In the genomic region with DNA sequence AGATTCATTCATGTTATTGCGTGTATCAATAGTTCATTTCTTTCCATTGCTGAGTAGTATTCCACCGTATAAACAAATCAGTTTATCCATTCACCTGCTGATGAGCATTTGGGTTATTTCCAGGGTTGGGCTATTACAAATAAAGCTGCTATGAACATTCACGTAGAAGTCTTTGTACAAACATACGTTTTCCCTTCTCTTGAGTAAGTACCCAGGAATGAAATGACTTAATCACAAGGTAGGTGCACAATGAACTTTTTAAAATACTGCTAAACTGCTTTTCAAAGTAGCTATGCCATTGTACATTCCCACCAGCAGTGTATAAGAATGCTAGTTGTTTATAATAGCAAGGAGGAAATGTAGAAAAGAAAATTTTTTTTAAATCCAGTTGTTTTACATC, we compare ENCODE assay signal across 3 cellular contexts.
TF ChIP-seq lines count a peak whose summit lies in the region.

No MANE protein-coding gene starts in this region.

TF ChIP-seq in A549, 52 proteins besides CTCF, POLR2A, EP300 and RAD21:
- TF ChIP-seq POLR2AphosphoS2 (conservative IDR thresholded peaks at IDR 0.05; ENCODE audit: low read length): no peak
- TF ChIP-seq TP53 (CRISPR knock-in tag; IDR thresholded peaks at IDR 0.05): no peak
- no peak for TF ChIP-seq RARB (CRISPR knock-in tag; IDR thresholded peaks at IDR 0.05)
- no peak for TF ChIP-seq GATA3 (IDR thresholded peaks at IDR 0.05; ENCODE audit: borderline replicate concordance)
- TF ChIP-seq CHD2 (IDR thresholded peaks at IDR 0.05; ENCODE audit: low read length, partially characterized antibody): no peak
- no peak for TF ChIP-seq JUN (IDR thresholded peaks at IDR 0.05)
- TF ChIP-seq CHD4 (IDR thresholded peaks at IDR 0.05; ENCODE audit: borderline replicate concordance): no peak
- TF ChIP-seq HOXB5 (CRISPR knock-in tag; IDR thresholded peaks at IDR 0.05): no peak
TF ChIP-seq in A549: peak in this region for 0.

TF ChIP-seq in IMR-90, 13 proteins besides CTCF, POLR2A, EP300 and RAD21:
- TF ChIP-seq, protein P1, sequence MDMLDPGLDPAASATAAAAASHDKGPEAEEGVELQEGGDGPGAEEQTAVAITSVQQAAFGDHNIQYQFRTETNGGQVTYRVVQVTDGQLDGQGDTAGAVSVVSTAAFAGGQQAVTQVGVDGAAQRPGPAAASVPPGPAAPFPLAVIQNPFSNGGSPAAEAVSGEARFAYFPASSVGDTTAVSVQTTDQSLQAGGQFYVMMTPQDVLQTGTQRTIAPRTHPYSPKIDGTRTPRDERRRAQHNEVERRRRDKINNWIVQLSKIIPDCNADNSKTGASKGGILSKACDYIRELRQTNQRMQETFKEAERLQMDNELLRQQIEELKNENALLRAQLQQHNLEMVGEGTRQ (IDR thresholded peaks at IDR 0.05; ENCODE audit: low read depth, low read length): no peak
- TF ChIP-seq, protein P2, sequence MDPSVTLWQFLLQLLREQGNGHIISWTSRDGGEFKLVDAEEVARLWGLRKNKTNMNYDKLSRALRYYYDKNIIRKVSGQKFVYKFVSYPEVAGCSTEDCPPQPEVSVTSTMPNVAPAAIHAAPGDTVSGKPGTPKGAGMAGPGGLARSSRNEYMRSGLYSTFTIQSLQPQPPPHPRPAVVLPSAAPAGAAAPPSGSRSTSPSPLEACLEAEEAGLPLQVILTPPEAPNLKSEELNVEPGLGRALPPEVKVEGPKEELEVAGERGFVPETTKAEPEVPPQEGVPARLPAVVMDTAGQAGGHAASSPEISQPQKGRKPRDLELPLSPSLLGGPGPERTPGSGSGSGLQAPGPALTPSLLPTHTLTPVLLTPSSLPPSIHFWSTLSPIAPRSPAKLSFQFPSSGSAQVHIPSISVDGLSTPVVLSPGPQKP (IDR thresholded peaks at IDR 0.05; ENCODE audit: borderline replicate concordance, low read depth, low read length): no peak
- TF ChIP-seq RFX5 (IDR thresholded peaks at IDR 0.05; ENCODE audit: low read depth, low read length) (no peak), MXI1 (IDR thresholded peaks at IDR 0.05; ENCODE audit: borderline replicate concordance, low read depth, low read length) (no peak), SMC3 (IDR thresholded peaks at IDR 0.05; ENCODE audit: low read depth, low read length) (no peak), MAFK (IDR thresholded peaks at IDR 0.05; ENCODE audit: low read depth, low read length) (no peak), NFE2L2 (IDR thresholded peaks at IDR 0.05; ENCODE audit: low read depth, low read length) (no peak), CEBPB (IDR thresholded peaks at IDR 0.05; ENCODE audit: low read depth, low read length) (no peak), CHD1 (IDR thresholded peaks at IDR 0.05; ENCODE audit: low read depth, low read length) (no peak), FOS (IDR thresholded peaks at IDR 0.05; ENCODE audit: low read depth, low read length) (no peak), BHLHE40 (IDR thresholded peaks at IDR 0.05; ENCODE audit: low read depth, low read length) (no peak)

TF ChIP-seq in HepG2, 621 proteins besides CTCF, POLR2A, EP300 and RAD21:
- TF ChIP-seq, protein P3, sequence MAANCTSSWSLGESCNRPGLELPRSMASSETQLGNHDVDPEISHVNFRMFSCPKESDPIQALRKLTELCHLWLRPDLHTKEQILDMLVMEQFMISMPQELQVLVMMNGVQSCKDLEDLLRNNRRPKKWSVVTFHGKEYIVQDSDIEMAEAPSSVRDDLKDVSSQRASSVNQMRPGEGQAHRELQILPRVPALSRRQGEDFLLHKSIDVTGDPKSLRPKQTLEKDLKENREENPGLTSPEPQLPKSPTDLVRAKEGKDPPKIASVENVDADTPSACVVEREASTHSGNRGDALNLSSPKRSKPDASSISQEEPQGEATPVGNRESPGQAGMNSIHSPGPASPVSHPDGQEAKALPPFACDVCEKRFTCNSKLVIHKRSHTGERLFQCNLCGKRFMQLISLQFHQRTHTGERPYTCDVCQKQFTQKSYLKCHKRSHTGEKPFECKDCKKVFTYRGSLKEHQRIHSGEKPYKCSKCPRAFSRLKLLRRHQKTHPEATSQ (CRISPR knock-in tag; IDR thresholded peaks at IDR 0.05; ENCODE audit: borderline replicate concordance): no peak
- TF ChIP-seq GZF1 (CRISPR knock-in tag; IDR thresholded peaks at IDR 0.05) (no peak), ZNF468 (CRISPR knock-in tag; IDR thresholded peaks at IDR 0.05) (no peak), ZNF678 (CRISPR knock-in tag; IDR thresholded peaks at IDR 0.05) (no peak), ZC3H4 (CRISPR knock-in tag; IDR thresholded peaks at IDR 0.05; ENCODE audit: borderline replicate concordance) (no peak), RFX1 (IDR thresholded peaks at IDR 0.05) (no peak), PHF21A (CRISPR knock-in tag; IDR thresholded peaks at IDR 0.05) (no peak), ZNF672 (CRISPR knock-in tag; IDR thresholded peaks at IDR 0.05) (no peak), SMC3 (IDR thresholded peaks at IDR 0.05; ENCODE audit: low read length) (no peak), ZFYVE20 (CRISPR knock-in tag; IDR thresholded peaks at IDR 0.05; ENCODE audit: borderline replicate concordance, low read depth) (no peak), NR2F6 (IDR thresholded peaks at IDR 0.05) (no peak), NR2F6 (CRISPR knock-in tag; IDR thresholded peaks at IDR 0.05) (no peak), SSRP1 (CRISPR knock-in tag; IDR thresholded peaks at IDR 0.05) (no peak), ZNF124 (CRISPR knock-in tag; IDR thresholded peaks at IDR 0.05) (no peak)
- TF ChIP-seq, protein P4, sequence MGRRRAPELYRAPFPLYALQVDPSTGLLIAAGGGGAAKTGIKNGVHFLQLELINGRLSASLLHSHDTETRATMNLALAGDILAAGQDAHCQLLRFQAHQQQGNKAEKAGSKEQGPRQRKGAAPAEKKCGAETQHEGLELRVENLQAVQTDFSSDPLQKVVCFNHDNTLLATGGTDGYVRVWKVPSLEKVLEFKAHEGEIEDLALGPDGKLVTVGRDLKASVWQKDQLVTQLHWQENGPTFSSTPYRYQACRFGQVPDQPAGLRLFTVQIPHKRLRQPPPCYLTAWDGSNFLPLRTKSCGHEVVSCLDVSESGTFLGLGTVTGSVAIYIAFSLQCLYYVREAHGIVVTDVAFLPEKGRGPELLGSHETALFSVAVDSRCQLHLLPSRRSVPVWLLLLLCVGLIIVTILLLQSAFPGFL (CRISPR knock-in tag; IDR thresholded peaks at IDR 0.05): no peak
